In genomic region chr10:123287594-123288247, GRCh38 we compare ENCODE assay signal across 9 cellular contexts.
DNase-seq lines count a peak whose midpoint lies in the region; ATAC-seq and TF ChIP-seq lines count a peak whose summit lies in the region.
"Had no signal": no experiment of that assay in that cellular context is flagged by ENCODE, and none has a peak within 500 bp of the region (broad histone marks: within the 10 kb centered on the region; RNA-seq: fewer than 3 reads in every experiment).

No MANE protein-coding gene starts in this region.

- DNase-seq in RWPE1 (ENCODE audit: low spot score) (peak; percentile 97), chondrocyte (ENCODE audit: low spot score) (no peak), esophagus muscularis mucosa (ENCODE audit: extremely low spot score) (no peak), NCI-H446 treated with DMSO at 0.1 percent for 48 hours (lab: John Stamatoyannopoulos, UW) (no peak)
- DNase-seq in stimulated activated CD4-positive, alpha-beta T cell treated with anti-CD3 and anti-CD28 coated beads, Interleukin-4, amount 100 ng/mL, for 24 hours = peak; percentile 48
- DNase-seq: GF-D8 had no signal

- H3K27ac ChIP-seq in RWPE1 = peak overlapping the region; percentile 62; the same call in 1 of the 2 replicates
- no peak overlapping the region for H3K27ac ChIP-seq in esophagus muscularis mucosa (replicated peaks in 1 of 4)

- peaks cover 0 to under 1% (median 0%) of the 10 kb centered on the region in 4 donors for H3K36me3 ChIP-seq in esophagus muscularis mucosa

- H3K9me3 ChIP-seq in esophagus muscularis mucosa = peaks cover 0 to 14% (median 2%) of the 10 kb centered on the region in 4 donors

- POLR2A ChIA-PET in RWPE1 (lab: Yijun Ruan, JAX; ENCODE audit: low non-redundant PET) = no interaction called here

- TF ChIP-seq POLR2A in esophagus muscularis mucosa (IDR thresholded peaks at IDR 0.05; ENCODE audit: low read depth) = no peak

- no peaks in the 10 kb centered on the region for H3K27me3 ChIP-seq in esophagus muscularis mucosa

- WGBS in esophagus muscularis mucosa = 83% methylated on average over 4 of the region's 4 CpGs

- H3K27ac Mint-ChIP-seq in chondrocyte (ENCODE audit: unreplicated experiment) = peak overlapping the region; percentile 18

- H3K9me3 Mint-ChIP-seq in chondrocyte (ENCODE audit: low read depth) = peaks cover 11% of the 10 kb centered on the region

- CTCF ChIA-PET in RWPE1 (lab: Yijun Ruan, JAX) = interaction anchor here (0.6 kb wide), 1 partner anchor 70 kb away, joined by 3 read pairs; no protein-coding TSS in a partner anchor

- no peaks in the 10 kb centered on the region for H3K27me3 Mint-ChIP-seq in chondrocyte (ENCODE audit: low read depth)

- TF ChIP-seq CTCF in RWPE1 (conservative IDR thresholded peaks at IDR 0.05; ENCODE audit: low read depth) (no peak), chondrocyte (IDR thresholded peaks at IDR 0.05) (no peak), esophagus muscularis mucosa (IDR thresholded peaks at IDR 0.05) (no peak)

- H3K4me3 ChIP-seq in esophagus muscularis mucosa = no peak overlapping the region

- H3K4me1 ChIP-seq in esophagus muscularis mucosa = no peaks in the 10 kb centered on the region

- no peak for TF ChIP-seq EP300 in esophagus muscularis mucosa (IDR thresholded peaks at IDR 0.05)

- intact Hi-C loops in esophagus muscularis mucosa (cut with DNase I) = no loop called here

- no peaks in the 10 kb centered on the region for H3K4me1 Mint-ChIP-seq in chondrocyte (ENCODE audit: low read depth)

- ATAC-seq in GM18520 (IDR thresholded peaks at IDR 0.05; ENCODE audit: unreplicated experiment) (peak; percentile 55), HG03378 (IDR thresholded peaks at IDR 0.05; ENCODE audit: unreplicated experiment) (no peak), GM19455 (IDR thresholded peaks at IDR 0.05; ENCODE audit: unreplicated experiment) (no peak)

- H3K36me3 Mint-ChIP-seq in chondrocyte (ENCODE audit: low read depth) = no peaks in the 10 kb centered on the region

- no peak overlapping the region for H3K4me3 Mint-ChIP-seq in chondrocyte (ENCODE audit: unreplicated experiment)

Comparison
In these comparisons a context has a peak if more than half of its experiments do, and no peak if none do; other contexts are left out.
1. DNase-seq: peak in RWPE1 (single experiment) and stimulated activated CD4-positive, alpha-beta T cell treated with anti-CD3 and anti-CD28 coated beads, Interleukin-4, amount 100 ng/mL, for 24 hours (single experiment); none in chondrocyte (single experiment), esophagus muscularis mucosa (single experiment) and NCI-H446 treated with DMSO at 0.1 percent for 48 hours (single experiment).